Comparison of ENCODE assay signal across 35 cellular contexts in genomic region chr21:39736716-39737115, GRCh38. TPM values are rescaled to one million over a fixed set of nuclear protein-coding genes. Genes with fewer than 3 reads are reported as not detected.
"Had no signal": no experiment of that assay in that cellular context is flagged by ENCODE, and none has a peak within 500 bp of the region (broad histone marks: within the 10 kb centered on the region; RNA-seq: fewer than 3 reads in every experiment).

No MANE protein-coding gene starts in this region.

- H3K9me3 Mint-ChIP-seq: dendritic cell treated with granulocyte-macrophage colony-stimulating factor and Interleukin-4, amounts not matched to agents 40 ng/mL and 50 ng/mL, for 4 days; endodermal cell; naive B cell; nephron; stimulated activated effector memory CD8-positive, alpha-beta T cell treated with anti-CD3 and anti-CD28 coated beads, Interleukin-12 subunit alpha, Interleukin-12 subunit beta, amount 100 ng/mL, for 72 hours had no signal

- DNase-seq: colonic mucosa; effector CD8-positive, alpha-beta T cell; endodermal cell; foreskin fibroblast; gastrocnemius medialis; head of caudate nucleus; hippocampal formation; immature natural killer cell; islet precursor cell; kidney glomerular epithelial cell; left colon; mucosa of descending colon; naive B cell; occipital lobe; ovary; posterior cingulate gyrus; retina; sigmoid colon; stimulated activated CD4-positive, alpha-beta T cell treated with anti-CD3 and anti-CD28 coated beads, Interleukin-2, amount 100 ng/mL, for 24 hours; stimulated activated CD4-positive, alpha-beta T cell treated with anti-CD3 and anti-CD28 coated beads, Interleukin-4, amount 100 ng/mL, for 24 hours; stimulated activated naive CD4-positive, alpha-beta T cell treated with Interleukin-2 at 50 U/mL for 16 hours; stomach; thyroid gland; upper lobe of left lung had no signal

- H3K27me3 Mint-ChIP-seq: central memory CD8-positive, alpha-beta T cell; dendritic cell treated with granulocyte-macrophage colony-stimulating factor and Interleukin-4, amounts not matched to agents 40 ng/mL and 50 ng/mL, for 4 days; memory B cell; naive B cell had no signal

- ATAC-seq: esophagus mucosa; gastrocnemius medialis; left colon; mucosa of descending colon; stimulated activated effector memory CD8-positive, alpha-beta T cell treated with anti-CD3 and anti-CD28 coated beads, Interleukin-12 subunit alpha, Interleukin-12 subunit beta, amount 100 ng/mL, for 72 hours had no signal

- H3K9me3 ChIP-seq: colonic mucosa, gastrocnemius medialis, mucosa of descending colon, ovary, sigmoid colon, thyroid gland, upper lobe of left lung had no signal

- H3K4me1 Mint-ChIP-seq: central memory CD8-positive, alpha-beta T cell; endodermal cell; immature natural killer cell; memory B cell; naive B cell; nephron; stimulated activated effector memory CD8-positive, alpha-beta T cell treated with anti-CD3 and anti-CD28 coated beads, Interleukin-12 subunit alpha, Interleukin-12 subunit beta, amount 100 ng/mL, for 72 hours had no signal

- H3K27me3 ChIP-seq: colonic mucosa, gastrocnemius medialis, ovary, sigmoid colon, stomach, thyroid gland, upper lobe of left lung had no signal

- H3K4me1 ChIP-seq: colonic mucosa, gastrocnemius medialis, sigmoid colon, stomach, thyroid gland, upper lobe of left lung had no signal

- H3K27ac ChIP-seq: colonic mucosa, epithelial cell of prostate, gastrocnemius medialis, ovary, sigmoid colon, stomach, thyroid gland, upper lobe of left lung had no signal

- H3K36me3 ChIP-seq: colonic mucosa, gastrocnemius medialis, ovary, sigmoid colon, stomach, thyroid gland, upper lobe of left lung had no signal

- H3K4me3 Mint-ChIP-seq: central memory CD8-positive, alpha-beta T cell; dendritic cell treated with granulocyte-macrophage colony-stimulating factor and Interleukin-4, amounts not matched to agents 40 ng/mL and 50 ng/mL, for 4 days; endodermal cell; immature natural killer cell; memory B cell; naive B cell; nephron; stimulated activated effector memory CD8-positive, alpha-beta T cell treated with anti-CD3 and anti-CD28 coated beads, Interleukin-12 subunit alpha, Interleukin-12 subunit beta, amount 100 ng/mL, for 72 hours had no signal

- H3K36me3 Mint-ChIP-seq: immature natural killer cell; memory B cell; naive B cell; stimulated activated effector memory CD8-positive, alpha-beta T cell treated with anti-CD3 and anti-CD28 coated beads, Interleukin-12 subunit alpha, Interleukin-12 subunit beta, amount 100 ng/mL, for 72 hours had no signal

- H3K4me3 ChIP-seq: colonic mucosa, gastrocnemius medialis, lung, mucosa of descending colon, ovary, sigmoid colon, stomach, thyroid gland, upper lobe of left lung had no signal

- H3K27ac Mint-ChIP-seq: dendritic cell treated with granulocyte-macrophage colony-stimulating factor and Interleukin-4, amounts not matched to agents 40 ng/mL and 50 ng/mL, for 4 days; endodermal cell; immature natural killer cell; memory B cell; nephron; stimulated activated effector memory CD8-positive, alpha-beta T cell treated with anti-CD3 and anti-CD28 coated beads, Interleukin-12 subunit alpha, Interleukin-12 subunit beta, amount 100 ng/mL, for 72 hours had no signal

RNA-seq across cellular contexts. Expression of gene IGSF5, which starts 8.3 kb away (rescaled TPM):
- total RNA-seq: chondrocyte, esophagus mucosa, gastrocnemius medialis, glomerular endothelial cell, pulmonary artery endothelial cell, stomach, upper lobe of left lung had no signal
- polyA plus RNA-seq: immature natural killer cell had no signal
